7 cellular contexts compared by ENCODE assay signal in genomic region chr15:31398677-31399260, GRCh38.
DNase-seq lines count a peak whose midpoint lies in the region; ATAC-seq and TF ChIP-seq lines count a peak whose summit lies in the region.

No MANE protein-coding gene starts in this region.

- WGBS in sigmoid colon, 2 donors: 34 to 59% methylated on average over 9 of the region's 9 CpGs

- H2AFZ ChIP-seq in MM.1S (ENCODE audit: low read length): no peak overlapping the region

- intact Hi-C loops in sigmoid colon (cut with DNase I): no loop called here

- H3K79me2 ChIP-seq in MM.1S (ENCODE audit: low read length): no peaks in the 10 kb centered on the region

- H3F3A ChIP-seq in MM.1S (ENCODE audit: insufficient read depth, low read length): no peaks in the 10 kb centered on the region

- H3K9me3 ChIP-seq in sigmoid colon (no peaks in the 10 kb centered on the region), MM.1S (replicated peaks; ENCODE audit: insufficient read depth, low read length) (no peaks in the 10 kb centered on the region)

- H3K9ac ChIP-seq in MM.1S (ENCODE audit: low read length): no peak overlapping the region

- H3K27ac ChIP-seq in coronary artery (peak overlapping the region; percentile 71 to 89), sigmoid colon (peak overlapping the region in 2 of 4 donors; percentile 51 to 81), MM.1S (ENCODE audit: low read length) (no peak overlapping the region)

- no peak for ATAC-seq in HG02884 (IDR thresholded peaks at IDR 0.05; ENCODE audit: unreplicated experiment)
- ATAC-seq in HG02759 (IDR thresholded peaks at IDR 0.05; ENCODE audit: unreplicated experiment): no peak

- H3K36me3 ChIP-seq in sigmoid colon: no peaks in the 10 kb centered on the region
- H3K36me3 ChIP-seq in MM.1S (replicated peaks; ENCODE audit: insufficient read depth, low read length): no peaks in the 10 kb centered on the region

- no peak overlapping the region for H3K4me2 ChIP-seq in MM.1S (ENCODE audit: low read depth, low read length)

- peak; percentile 31 for DNase-seq in Daoy (ENCODE audit: low read depth)
- DNase-seq in M059J (ENCODE audit: low read depth): peak; percentile 24
- DNase-seq in coronary artery (ENCODE audit: low spot score): no peak
- DNase-seq in sigmoid colon: peak; percentile 61
- no peak for DNase-seq in MM.1S

- TF ChIP-seq CTCF in coronary artery (IDR thresholded peaks at IDR 0.05) (no peak), sigmoid colon (IDR thresholded peaks at IDR 0.05) (no peak), MM.1S (IDR thresholded peaks at IDR 0.05; ENCODE audit: low read length) (no peak)

- H3K27me3 ChIP-seq in sigmoid colon: no peaks in the 10 kb centered on the region
- H3K27me3 ChIP-seq in MM.1S (replicated peaks; ENCODE audit: insufficient read depth, low read length): peaks cover 1% of the 10 kb centered on the region; the same call in 1 of the 2 replicates

- H3K4me3 ChIP-seq in coronary artery (no peak overlapping the region), sigmoid colon (no peak overlapping the region), MM.1S (ENCODE audit: low read length) (no peak overlapping the region)

- TF ChIP-seq EP300 in sigmoid colon (IDR thresholded peaks at IDR 0.05): no peak

- TF ChIP-seq POLR2A in sigmoid colon (IDR thresholded peaks at IDR 0.05): no peak

- no peaks in the 10 kb centered on the region for H3K9me2 ChIP-seq in MM.1S (replicated peaks; ENCODE audit: insufficient read depth, low read length)

- H3K4me1 ChIP-seq in sigmoid colon: peaks cover 0 to 19% (median 14%) of the 10 kb centered on the region in 4 donors
- H3K4me1 ChIP-seq in MM.1S (ENCODE audit: low read length): no peaks in the 10 kb centered on the region

- H4K20me1 ChIP-seq in MM.1S (ENCODE audit: insufficient read depth, low read length): no peaks in the 10 kb centered on the region

Comparison
In these comparisons a context has a peak if more than half of its experiments do, and no peak if none do; other contexts are left out.
1. DNase-seq: peak in Daoy (single experiment), M059J (single experiment) and sigmoid colon (single experiment); none in coronary artery (single experiment) and MM.1S (single experiment).